In the genomic region with DNA sequence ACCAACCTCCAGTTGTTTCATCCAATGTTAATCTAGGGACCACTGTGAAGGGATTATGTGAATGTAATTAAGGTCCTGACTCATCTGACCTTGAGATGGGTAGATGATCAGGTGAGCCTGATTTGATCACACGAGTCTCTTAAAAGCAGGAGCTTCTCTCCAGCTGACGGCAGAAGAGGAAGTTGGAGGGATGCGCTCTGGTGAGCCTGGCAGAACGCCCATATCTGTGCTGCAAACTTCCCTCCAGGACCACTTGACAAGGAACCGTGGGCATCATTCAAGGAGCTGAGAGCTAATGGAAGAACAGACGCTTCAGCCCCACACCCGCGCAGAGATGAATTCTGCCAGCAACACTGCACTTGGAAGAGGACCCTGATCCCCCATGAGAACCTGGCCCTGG, we compare ENCODE assay signal across 11 cellular contexts.
"Had no signal": no experiment of that assay in that cellular context is flagged by ENCODE, and none has a peak within 500 bp of the region (broad histone marks: within the 10 kb centered on the region; RNA-seq: fewer than 3 reads in every experiment).

No MANE protein-coding gene starts in this region.

- H3K27me3 ChIP-seq: hepatocyte, sigmoid colon had no signal

- H3K9me3 ChIP-seq: sigmoid colon had no signal

- H3K27ac ChIP-seq: coronary artery, hepatocyte, sigmoid colon had no signal

- H3K4me3 ChIP-seq: coronary artery, hepatocyte, sigmoid colon had no signal

- DNase-seq: activated CD8-positive, alpha-beta memory T cell treated with anti-CD3 and anti-CD28 coated beads for 24 hours; activated naive CD4-positive, alpha-beta T cell treated with Interleukin-2 at 50 U/mL for 16 hours; caudate nucleus; effector CD8-positive, alpha-beta T cell; sigmoid colon; stimulated activated CD4-positive, alpha-beta T cell treated with anti-CD3 and anti-CD28 coated beads, Interleukin-12 subunit alpha, Interleukin-12 subunit beta, amount 100 ng/mL, for 4 hours; stimulated activated naive CD4-positive, alpha-beta T cell treated with Interleukin-2 at 50 U/mL for 16 hours had no signal

- H3K4me2 ChIP-seq: hepatocyte had no signal

- H3K4me1 ChIP-seq: sigmoid colon had no signal

- ATAC-seq: WTC11 had no signal

- FAIRE-seq: frontal cortex had no signal

- H3K36me3 ChIP-seq: sigmoid colon had no signal
